Comparison of ENCODE assay signal across 9 cellular contexts in genomic region chr18:36149514-36150289, GRCh38.
DNase-seq lines count a peak whose midpoint lies in the region; ATAC-seq and TF ChIP-seq lines count a peak whose summit lies in the region.
"Had no signal": no experiment of that assay in that cellular context is flagged by ENCODE, and none has a peak within 500 bp of the region (broad histone marks: within the 10 kb centered on the region; RNA-seq: fewer than 3 reads in every experiment).

No MANE protein-coding gene starts in this region.

- H3K27me3 ChIP-seq in GM06990 (replicated peaks; ENCODE audit: control insufficient read depth, insufficient read depth, low read length): no peaks in the 10 kb centered on the region

- peak; percentile 97 for ATAC-seq in GM19035 (IDR thresholded peaks at IDR 0.05; ENCODE audit: unreplicated experiment)
- ATAC-seq in HG02623 (IDR thresholded peaks at IDR 0.05; ENCODE audit: unreplicated experiment): peak; percentile 99
- peak; percentile 92 for ATAC-seq in HG03520 (IDR thresholded peaks at IDR 0.05; ENCODE audit: unreplicated experiment)

- DNase-seq in GM06990 (ENCODE audit: extremely low read depth, insufficient read length) (peak; percentile 17), glomerular visceral epithelial cell (ENCODE audit: extremely low spot score) (no peak), GF-D8 (lab: John Stamatoyannopoulos, UW) (no peak), anterior cingulate cortex (lab: John Stamatoyannopoulos, UW) (no peak)
- DNase-seq in activated CD8-positive, alpha-beta memory T cell treated with anti-CD3 and anti-CD28 coated beads, Interleukin-2, amount 50 U/mL, for 4 hours: no peak
- DNase-seq: NCI-H187 treated with DMSO at 0.1 percent for 48 hours had no signal

- H3K36me3 ChIP-seq in GM06990 (ENCODE audit: control insufficient read depth, insufficient read depth, low read length): peaks cover 14% of the 10 kb centered on the region

- no peak overlapping the region for H3K4me3 ChIP-seq in GM06990 (replicated peaks; ENCODE audit: low read depth, low read length)

- no peak for TF ChIP-seq CTCF in GM06990 (IDR thresholded peaks at IDR 0.05; ENCODE audit: insufficient read depth, low read length, poor library complexity, severe bottlenecking)
